8 cellular contexts compared by ENCODE assay signal in genomic region chr13:98445340-98446233, GRCh38.
DNase-seq lines count a peak whose midpoint lies in the region; ATAC-seq and TF ChIP-seq lines count a peak whose summit lies in the region.

No MANE protein-coding gene starts in this region.

- H3K27ac Mint-ChIP-seq in endothelial cell (ENCODE audit: unreplicated experiment): peak overlapping the region; percentile 52
- H3K27ac Mint-ChIP-seq in naive thymus-derived CD8-positive, alpha-beta T cell: peak overlapping the region; percentile 49 to 94 (median 86)

- no peak overlapping the region for H3K4me3 ChIP-seq in AG10803 (ENCODE audit: low read length)

- POLR2A ChIA-PET in naive thymus-derived CD8-positive, alpha-beta T cell (lab: Charles Lee): interaction anchor here (0.6 to 1.8 kb wide), 6 partner anchors 11 to 207 kb away, joined by 3 to 11 read pairs (median 5); partner anchors contain the start of gene STK24

- H3K36me3 Mint-ChIP-seq in endothelial cell (ENCODE audit: low read depth, unreplicated experiment): peaks cover 37% of the 10 kb centered on the region
- peaks cover 0 to 14% (median 0%) of the 10 kb centered on the region in 3 donors for H3K36me3 Mint-ChIP-seq in naive thymus-derived CD8-positive, alpha-beta T cell

- peaks cover 25% of the 10 kb centered on the region for H3K27me3 Mint-ChIP-seq in endothelial cell (ENCODE audit: unreplicated experiment)
- no peaks in the 10 kb centered on the region for H3K27me3 Mint-ChIP-seq in naive thymus-derived CD8-positive, alpha-beta T cell

- DNase-seq in AG10803 (ENCODE audit: low read depth) (peak; percentile 43), NCI-H748 treated with DMSO at 0.1 percent for 48 hours (lab: John Stamatoyannopoulos, UW) (peak; percentile 38), endothelial cell (ENCODE audit: low spot score) (peak; percentile 78)
- DNase-seq in activated CD8-positive, alpha-beta memory T cell treated with anti-CD3 and anti-CD28 coated beads for 48 hours (ENCODE audit: low read depth in 2 of 3, low spot score in 2 of 3): peak; percentile 45 to 74 (median 48)
- peak; percentile 63 to 85 (median 78) for DNase-seq in naive thymus-derived CD8-positive, alpha-beta T cell
- peak; percentile 83 for DNase-seq in stimulated activated naive CD8-positive, alpha-beta T cell treated with anti-CD3 and anti-CD28 coated beads, Interleukin-15, Interleukin-2, amounts not matched to agents 100 U/mL and 50 U/mL, for 24 hours

- no peak overlapping the region for H3K4me3 Mint-ChIP-seq in endothelial cell (ENCODE audit: unreplicated experiment)
- peak overlapping the region; percentile 22 to 86 (median 60) for H3K4me3 Mint-ChIP-seq in naive thymus-derived CD8-positive, alpha-beta T cell

- peak; percentile 92 for TF ChIP-seq CTCF in AG10803 (conservative IDR thresholded peaks at IDR 0.05; ENCODE audit: low read length)
- peak; percentile 90 for TF ChIP-seq CTCF in endothelial cell (IDR thresholded peaks at IDR 0.05; ENCODE audit: unreplicated experiment)

- no peaks in the 10 kb centered on the region for H3K9me3 Mint-ChIP-seq in endothelial cell (ENCODE audit: unreplicated experiment)
- no peaks in the 10 kb centered on the region for H3K9me3 Mint-ChIP-seq in naive thymus-derived CD8-positive, alpha-beta T cell

- H3K4me1 Mint-ChIP-seq in endothelial cell (ENCODE audit: unreplicated experiment): peaks cover 17% of the 10 kb centered on the region
- H3K4me1 Mint-ChIP-seq in naive thymus-derived CD8-positive, alpha-beta T cell: peaks cover 7 to 24% (median 14%) of the 10 kb centered on the region in 4 donors

- peak; percentile 92 for ATAC-seq in GM18858 (IDR thresholded peaks at IDR 0.05; ENCODE audit: unreplicated experiment)
- peak; percentile 95 for ATAC-seq in HG03064 (IDR thresholded peaks at IDR 0.05; ENCODE audit: low read depth, unreplicated experiment)
- ATAC-seq in naive thymus-derived CD8-positive, alpha-beta T cell: peak; percentile 96 to 98
- peak; percentile 87 for ATAC-seq in stimulated activated naive CD8-positive, alpha-beta T cell treated with anti-CD3 and anti-CD28 coated beads, Interleukin-15, Interleukin-2, amounts not matched to agents 100 U/mL and 50 U/mL, for 24 hours
